In the genomic region with DNA sequence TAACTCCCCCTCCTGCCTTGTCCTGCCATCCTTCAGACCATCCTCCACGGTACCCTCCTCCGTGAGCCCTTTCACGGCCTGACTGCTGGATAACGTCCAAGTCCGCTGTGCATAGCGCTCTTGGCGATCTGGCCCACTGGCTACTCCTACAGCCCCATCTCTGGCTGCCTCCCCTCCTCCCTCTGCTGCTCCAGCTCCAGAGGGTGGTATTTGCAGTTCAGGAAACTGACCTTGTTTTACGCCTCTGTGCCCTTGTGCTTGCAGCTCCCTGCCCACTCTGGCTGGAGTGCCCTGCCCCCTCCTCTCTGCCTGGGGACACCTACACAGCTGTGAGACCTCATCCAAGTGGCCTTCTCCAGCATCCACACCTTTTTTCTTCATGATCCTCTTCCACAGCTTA, we compare ENCODE assay signal across 1 cellular context.
TF ChIP-seq lines count a peak whose summit lies in the region.

No MANE protein-coding gene starts in this region.

TF ChIP-seq in HepG2, 621 proteins besides CTCF, POLR2A, EP300 and RAD21 (continued from another document and continues in another):
- TF ChIP-seq FOXK2 (IDR thresholded peaks at IDR 0.05) (no peak), ZNF709 (CRISPR knock-in tag; IDR thresholded peaks at IDR 0.05) (no peak), GATA4 (IDR thresholded peaks at IDR 0.05; ENCODE audit: borderline replicate concordance, low read depth) (no peak), YEATS2 (CRISPR knock-in tag; IDR thresholded peaks at IDR 0.05; ENCODE audit: borderline replicate concordance) (no peak), U2AF1 (optimal IDR thresholded peaks at IDR 0.05; ENCODE audit: low read depth, low read length) (no peak), ZNF124 (CRISPR knock-in tag; IDR thresholded peaks at IDR 0.05) (peak; percentile 100), ELF1 (CRISPR knock-in tag; IDR thresholded peaks at IDR 0.05) (no peak), GATAD1 (CRISPR knock-in tag; IDR thresholded peaks at IDR 0.05) (0 out of 2 replicates have a peak, but pooled peaks have one; percentile 46), MBD4 (IDR thresholded peaks at IDR 0.05; ENCODE audit: borderline replicate concordance, low read length) (no peak), HCFC1 (IDR thresholded peaks at IDR 0.05; ENCODE audit: low read depth, low read length) (no peak), SP1 (IDR thresholded peaks at IDR 0.05) (no peak), SP1 (CRISPR knock-in tag; IDR thresholded peaks at IDR 0.05) (no peak), JUN (CRISPR knock-in tag; IDR thresholded peaks at IDR 0.05) (no peak), PLRG1 (conservative IDR thresholded peaks at IDR 0.05) (no peak), ARID2 (CRISPR knock-in tag; IDR thresholded peaks at IDR 0.05; ENCODE audit: borderline replicate concordance) (no peak), NR2F6 (IDR thresholded peaks at IDR 0.05) (0 out of 2 replicates have a peak, but pooled peaks have one; percentile 12), NR2F6 (CRISPR knock-in tag; IDR thresholded peaks at IDR 0.05) (peak; percentile 59; the same call in 1 of the 2 replicates), ZNF772 (CRISPR knock-in tag; IDR thresholded peaks at IDR 0.05) (peak; percentile 71; the same call in 1 of the 2 replicates), ZNF225 (CRISPR knock-in tag; IDR thresholded peaks at IDR 0.05) (no peak), XBP1 (CRISPR knock-in tag; IDR thresholded peaks at IDR 0.05) (no peak), AGO2 (optimal IDR thresholded peaks at IDR 0.05; ENCODE audit: low read depth, low read length) (no peak), ZNF629 (CRISPR knock-in tag; conservative IDR thresholded peaks at IDR 0.05) (peak; percentile 44; the same call in 1 of the 2 replicates), ZNF773 (CRISPR knock-in tag; IDR thresholded peaks at IDR 0.05; ENCODE audit: borderline replicate concordance) (no peak), KLF12 (CRISPR knock-in tag; IDR thresholded peaks at IDR 0.05; ENCODE audit: borderline replicate concordance) (no peak), ZNF234 (CRISPR knock-in tag; conservative IDR thresholded peaks at IDR 0.05) (no peak), CHCHD3 (CRISPR knock-in tag; IDR thresholded peaks at IDR 0.05) (no peak), GABPB1 (CRISPR knock-in tag; IDR thresholded peaks at IDR 0.05) (0 out of 2 replicates have a peak, but pooled peaks have one; percentile 22), ZNF329 (CRISPR knock-in tag; IDR thresholded peaks at IDR 0.05; ENCODE audit: low read depth) (no peak), ZNF570 (CRISPR knock-in tag; IDR thresholded peaks at IDR 0.05; ENCODE audit: borderline replicate concordance) (no peak), TCF7L2 (IDR thresholded peaks at IDR 0.05; ENCODE audit: low read depth, low read length) (no peak), NFE2L1 (CRISPR knock-in tag; IDR thresholded peaks at IDR 0.05; ENCODE audit: borderline replicate concordance) (no peak), HNRNPK (IDR thresholded peaks at IDR 0.05; ENCODE audit: low read depth, low read length, poor library complexity, severe bottlenecking) (no peak), MIER2 (CRISPR knock-in tag; IDR thresholded peaks at IDR 0.05) (no peak), HNF4A (CRISPR knock-in tag; IDR thresholded peaks at IDR 0.05) (peak; percentile 68), PHF8 (CRISPR knock-in tag; IDR thresholded peaks at IDR 0.05) (no peak), TOPORS (CRISPR knock-in tag; IDR thresholded peaks at IDR 0.05) (no peak), SP140L (CRISPR knock-in tag; IDR thresholded peaks at IDR 0.05; ENCODE audit: borderline replicate concordance) (no peak), ZNF33A (CRISPR knock-in tag; IDR thresholded peaks at IDR 0.05; ENCODE audit: borderline replicate concordance) (no peak), ZNF547 (CRISPR knock-in tag; IDR thresholded peaks at IDR 0.05) (no peak), RCOR2 (CRISPR knock-in tag; IDR thresholded peaks at IDR 0.05) (no peak), ZNF326 (CRISPR knock-in tag; IDR thresholded peaks at IDR 0.05; ENCODE audit: borderline replicate concordance) (no peak), ZNF616 (CRISPR knock-in tag; IDR thresholded peaks at IDR 0.05; ENCODE audit: low read depth) (no peak), ZNF34 (CRISPR knock-in tag; IDR thresholded peaks at IDR 0.05; ENCODE audit: borderline replicate concordance) (no peak), CBX2 (IDR thresholded peaks at IDR 0.05; ENCODE audit: low read depth, low read length) (no peak), CBX2 (CRISPR knock-in tag; IDR thresholded peaks at IDR 0.05; ENCODE audit: low read depth) (no peak), SALL1 (CRISPR knock-in tag; IDR thresholded peaks at IDR 0.05) (peak; percentile 87), ZNF569 (CRISPR knock-in tag; IDR thresholded peaks at IDR 0.05; ENCODE audit: borderline replicate concordance) (no peak), ZFYVE20 (CRISPR knock-in tag; IDR thresholded peaks at IDR 0.05; ENCODE audit: borderline replicate concordance, low read depth) (no peak), TBX2 (CRISPR knock-in tag; IDR thresholded peaks at IDR 0.05; ENCODE audit: borderline replicate concordance) (peak; percentile 71; the same call in 1 of the 2 replicates), RXRB (CRISPR knock-in tag; IDR thresholded peaks at IDR 0.05; ENCODE audit: borderline replicate concordance) (peak; percentile 66; the same call in 1 of the 2 replicates), ZNF333 (CRISPR knock-in tag; IDR thresholded peaks at IDR 0.05; ENCODE audit: borderline replicate concordance) (no peak), HOXD1 (CRISPR knock-in tag; IDR thresholded peaks at IDR 0.05) (no peak)
- TF ChIP-seq, protein P1, sequence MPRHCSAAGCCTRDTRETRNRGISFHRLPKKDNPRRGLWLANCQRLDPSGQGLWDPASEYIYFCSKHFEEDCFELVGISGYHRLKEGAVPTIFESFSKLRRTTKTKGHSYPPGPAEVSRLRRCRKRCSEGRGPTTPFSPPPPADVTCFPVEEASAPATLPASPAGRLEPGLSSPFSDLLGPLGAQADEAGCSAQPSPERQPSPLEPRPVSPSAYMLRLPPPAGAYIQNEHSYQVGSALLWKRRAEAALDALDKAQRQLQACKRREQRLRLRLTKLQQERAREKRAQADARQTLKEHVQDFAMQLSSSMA (CRISPR knock-in tag; IDR thresholded peaks at IDR 0.05): no peak
- TF ChIP-seq, protein P2, sequence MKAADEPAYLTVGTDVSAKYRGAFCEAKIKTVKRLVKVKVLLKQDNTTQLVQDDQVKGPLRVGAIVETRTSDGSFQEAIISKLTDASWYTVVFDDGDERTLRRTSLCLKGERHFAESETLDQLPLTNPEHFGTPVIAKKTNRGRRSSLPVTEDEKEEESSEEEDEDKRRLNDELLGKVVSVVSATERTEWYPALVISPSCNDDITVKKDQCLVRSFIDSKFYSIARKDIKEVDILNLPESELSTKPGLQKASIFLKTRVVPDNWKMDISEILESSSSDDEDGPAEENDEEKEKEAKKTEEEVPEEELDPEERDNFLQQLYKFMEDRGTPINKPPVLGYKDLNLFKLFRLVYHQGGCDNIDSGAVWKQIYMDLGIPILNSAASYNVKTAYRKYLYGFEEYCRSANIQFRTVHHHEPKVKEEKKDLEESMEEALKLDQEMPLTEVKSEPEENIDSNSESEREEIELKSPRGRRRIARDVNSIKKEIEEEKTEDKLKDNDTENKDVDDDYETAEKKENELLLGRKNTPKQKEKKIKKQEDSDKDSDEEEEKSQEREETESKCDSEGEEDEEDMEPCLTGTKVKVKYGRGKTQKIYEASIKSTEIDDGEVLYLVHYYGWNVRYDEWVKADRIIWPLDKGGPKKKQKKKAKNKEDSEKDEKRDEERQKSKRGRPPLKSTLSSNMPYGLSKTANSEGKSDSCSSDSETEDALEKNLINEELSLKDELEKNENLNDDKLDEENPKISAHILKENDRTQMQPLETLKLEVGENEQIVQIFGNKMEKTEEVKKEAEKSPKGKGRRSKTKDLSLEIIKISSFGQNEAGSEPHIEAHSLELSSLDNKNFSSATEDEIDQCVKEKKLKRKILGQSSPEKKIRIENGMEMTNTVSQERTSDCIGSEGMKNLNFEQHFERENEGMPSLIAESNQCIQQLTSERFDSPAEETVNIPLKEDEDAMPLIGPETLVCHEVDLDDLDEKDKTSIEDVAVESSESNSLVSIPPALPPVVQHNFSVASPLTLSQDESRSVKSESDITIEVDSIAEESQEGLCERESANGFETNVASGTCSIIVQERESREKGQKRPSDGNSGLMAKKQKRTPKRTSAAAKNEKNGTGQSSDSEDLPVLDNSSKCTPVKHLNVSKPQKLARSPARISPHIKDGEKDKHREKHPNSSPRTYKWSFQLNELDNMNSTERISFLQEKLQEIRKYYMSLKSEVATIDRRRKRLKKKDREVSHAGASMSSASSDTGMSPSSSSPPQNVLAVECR (CRISPR knock-in tag; IDR thresholded peaks at IDR 0.05; ENCODE audit: borderline replicate concordance): peak; percentile 23; the same call in 1 of the 2 replicates
- TF ChIP-seq, protein P3, sequence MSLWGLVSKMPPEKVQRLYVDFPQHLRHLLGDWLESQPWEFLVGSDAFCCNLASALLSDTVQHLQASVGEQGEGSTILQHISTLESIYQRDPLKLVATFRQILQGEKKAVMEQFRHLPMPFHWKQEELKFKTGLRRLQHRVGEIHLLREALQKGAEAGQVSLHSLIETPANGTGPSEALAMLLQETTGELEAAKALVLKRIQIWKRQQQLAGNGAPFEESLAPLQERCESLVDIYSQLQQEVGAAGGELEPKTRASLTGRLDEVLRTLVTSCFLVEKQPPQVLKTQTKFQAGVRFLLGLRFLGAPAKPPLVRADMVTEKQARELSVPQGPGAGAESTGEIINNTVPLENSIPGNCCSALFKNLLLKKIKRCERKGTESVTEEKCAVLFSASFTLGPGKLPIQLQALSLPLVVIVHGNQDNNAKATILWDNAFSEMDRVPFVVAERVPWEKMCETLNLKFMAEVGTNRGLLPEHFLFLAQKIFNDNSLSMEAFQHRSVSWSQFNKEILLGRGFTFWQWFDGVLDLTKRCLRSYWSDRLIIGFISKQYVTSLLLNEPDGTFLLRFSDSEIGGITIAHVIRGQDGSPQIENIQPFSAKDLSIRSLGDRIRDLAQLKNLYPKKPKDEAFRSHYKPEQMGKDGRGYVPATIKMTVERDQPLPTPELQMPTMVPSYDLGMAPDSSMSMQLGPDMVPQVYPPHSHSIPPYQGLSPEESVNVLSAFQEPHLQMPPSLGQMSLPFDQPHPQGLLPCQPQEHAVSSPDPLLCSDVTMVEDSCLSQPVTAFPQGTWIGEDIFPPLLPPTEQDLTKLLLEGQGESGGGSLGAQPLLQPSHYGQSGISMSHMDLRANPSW (CRISPR knock-in tag; IDR thresholded peaks at IDR 0.05; ENCODE audit: borderline replicate concordance): no peak
- TF ChIP-seq, protein P4, sequence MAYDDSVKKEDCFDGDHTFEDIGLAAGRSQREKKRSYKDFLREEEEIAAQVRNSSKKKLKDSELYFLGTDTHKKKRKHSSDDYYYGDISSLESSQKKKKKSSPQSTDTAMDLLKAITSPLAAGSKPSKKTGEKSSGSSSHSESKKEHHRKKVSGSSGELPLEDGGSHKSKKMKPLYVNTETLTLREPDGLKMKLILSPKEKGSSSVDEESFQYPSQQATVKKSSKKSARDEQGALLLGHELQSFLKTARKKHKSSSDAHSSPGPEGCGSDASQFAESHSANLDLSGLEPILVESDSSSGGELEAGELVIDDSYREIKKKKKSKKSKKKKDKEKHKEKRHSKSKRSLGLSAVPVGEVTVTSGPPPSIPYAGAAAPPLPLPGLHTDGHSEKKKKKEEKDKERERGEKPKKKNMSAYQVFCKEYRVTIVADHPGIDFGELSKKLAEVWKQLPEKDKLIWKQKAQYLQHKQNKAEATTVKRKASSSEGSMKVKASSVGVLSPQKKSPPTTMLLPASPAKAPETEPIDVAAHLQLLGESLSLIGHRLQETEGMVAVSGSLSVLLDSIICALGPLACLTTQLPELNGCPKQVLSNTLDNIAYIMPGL (CRISPR knock-in tag; IDR thresholded peaks at IDR 0.05; ENCODE audit: borderline replicate concordance in 1 of 2, low read depth in 1 of 2): peak in 1 of 2 experiments; percentile 56; a peak in 1 of 4 replicates
- TF ChIP-seq, protein P5, sequence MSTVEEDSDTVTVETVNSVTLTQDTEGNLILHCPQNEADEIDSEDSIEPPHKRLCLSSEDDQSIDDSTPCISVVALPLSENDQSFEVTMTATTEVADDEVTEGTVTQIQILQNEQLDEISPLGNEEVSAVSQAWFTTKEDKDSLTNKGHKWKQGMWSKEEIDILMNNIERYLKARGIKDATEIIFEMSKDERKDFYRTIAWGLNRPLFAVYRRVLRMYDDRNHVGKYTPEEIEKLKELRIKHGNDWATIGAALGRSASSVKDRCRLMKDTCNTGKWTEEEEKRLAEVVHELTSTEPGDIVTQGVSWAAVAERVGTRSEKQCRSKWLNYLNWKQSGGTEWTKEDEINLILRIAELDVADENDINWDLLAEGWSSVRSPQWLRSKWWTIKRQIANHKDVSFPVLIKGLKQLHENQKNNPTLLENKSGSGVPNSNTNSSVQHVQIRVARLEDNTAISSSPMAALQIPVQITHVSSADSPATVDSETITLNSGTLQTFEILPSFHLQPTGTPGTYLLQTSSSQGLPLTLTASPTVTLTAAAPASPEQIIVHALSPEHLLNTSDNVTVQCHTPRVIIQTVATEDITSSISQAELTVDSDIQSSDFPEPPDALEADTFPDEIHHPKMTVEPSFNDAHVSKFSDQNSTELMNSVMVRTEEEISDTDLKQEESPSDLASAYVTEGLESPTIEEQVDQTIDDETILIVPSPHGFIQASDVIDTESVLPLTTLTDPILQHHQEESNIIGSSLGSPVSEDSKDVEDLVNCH (CRISPR knock-in tag; IDR thresholded peaks at IDR 0.05): no peak
- TF ChIP-seq, protein P6, sequence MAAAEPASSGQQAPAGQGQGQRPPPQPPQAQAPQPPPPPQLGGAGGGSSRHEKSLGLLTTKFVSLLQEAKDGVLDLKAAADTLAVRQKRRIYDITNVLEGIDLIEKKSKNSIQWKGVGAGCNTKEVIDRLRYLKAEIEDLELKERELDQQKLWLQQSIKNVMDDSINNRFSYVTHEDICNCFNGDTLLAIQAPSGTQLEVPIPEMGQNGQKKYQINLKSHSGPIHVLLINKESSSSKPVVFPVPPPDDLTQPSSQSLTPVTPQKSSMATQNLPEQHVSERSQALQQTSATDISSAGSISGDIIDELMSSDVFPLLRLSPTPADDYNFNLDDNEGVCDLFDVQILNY (CRISPR knock-in tag; conservative IDR thresholded peaks at IDR 0.05): no peak
- TF ChIP-seq, protein P7, sequence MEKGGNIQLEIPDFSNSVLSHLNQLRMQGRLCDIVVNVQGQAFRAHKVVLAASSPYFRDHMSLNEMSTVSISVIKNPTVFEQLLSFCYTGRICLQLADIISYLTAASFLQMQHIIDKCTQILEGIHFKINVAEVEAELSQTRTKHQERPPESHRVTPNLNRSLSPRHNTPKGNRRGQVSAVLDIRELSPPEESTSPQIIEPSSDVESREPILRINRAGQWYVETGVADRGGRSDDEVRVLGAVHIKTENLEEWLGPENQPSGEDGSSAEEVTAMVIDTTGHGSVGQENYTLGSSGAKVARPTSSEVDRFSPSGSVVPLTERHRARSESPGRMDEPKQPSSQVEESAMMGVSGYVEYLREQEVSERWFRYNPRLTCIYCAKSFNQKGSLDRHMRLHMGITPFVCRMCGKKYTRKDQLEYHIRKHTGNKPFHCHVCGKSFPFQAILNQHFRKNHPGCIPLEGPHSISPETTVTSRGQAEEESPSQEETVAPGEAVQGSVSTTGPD (CRISPR knock-in tag; IDR thresholded peaks at IDR 0.05): peak; percentile 64; the same call in 1 of the 2 replicates
